In the genomic region with DNA sequence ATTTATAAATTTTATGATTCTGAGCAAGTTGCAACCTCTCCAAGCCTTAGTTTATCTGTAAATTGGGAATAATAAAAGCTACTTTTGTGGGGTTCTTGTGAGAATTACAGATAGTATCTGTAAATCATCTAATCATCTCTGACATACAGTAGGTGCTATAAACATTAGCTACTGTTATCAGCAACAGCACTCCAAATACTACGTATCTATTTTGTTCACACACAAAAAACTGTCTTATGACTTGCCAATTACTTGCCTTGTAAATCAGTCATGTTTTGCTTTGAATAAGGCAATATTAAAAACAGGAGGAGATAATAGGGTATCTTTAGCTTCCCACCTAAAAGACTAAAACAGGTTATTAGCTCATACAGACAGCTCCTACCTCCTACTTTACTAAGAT, we compare ENCODE assay signal across 36 cellular contexts.
"Had no signal": no experiment of that assay in that cellular context is flagged by ENCODE, and none has a peak within 500 bp of the region (broad histone marks: within the 10 kb centered on the region; RNA-seq: fewer than 3 reads in every experiment).

No MANE protein-coding gene starts in this region.

- H3K4me3 ChIP-seq: ascending aorta, breast epithelium, cardiac muscle cell, colonic mucosa, heart left ventricle had no signal

- H3K27me3 ChIP-seq: ascending aorta, breast epithelium, cardiac muscle cell, colonic mucosa, heart left ventricle had no signal

- DNase-seq: activated B cell treated with CpG ODN at 0.5 μM for 24 hours; activated CD4-positive, alpha-beta memory T cell treated with anti-CD3 and anti-CD28 coated beads for 36 hours; activated CD4-positive, alpha-beta T cell treated with anti-CD3 and anti-CD28 coated beads for 48 hours; activated CD8-positive, alpha-beta memory T cell treated with anti-CD3 and anti-CD28 coated beads, Interleukin-2, amount 10 ng/mL, durations not matched to agents 7 days and 5 days; activated CD8-positive, alpha-beta memory T cell treated with anti-CD3 and anti-CD28 coated beads, Interleukin-2, amount 50 U/mL, for 4 hours; activated CD8-positive, alpha-beta T cell treated with anti-CD3 and anti-CD28 coated beads, Interleukin-2, amount 10 ng/mL, durations not matched to agents 7 days and 5 days; activated effector memory CD4-positive, alpha-beta T cell treated with anti-CD3 and anti-CD28 coated beads, Interleukin-2, amount 50 U/mL, for 16 hours; activated naive CD4-positive, alpha-beta T cell treated with anti-CD3 and anti-CD28 coated beads for 36 hours; activated naive CD8-positive, alpha-beta T cell treated with anti-CD3 and anti-CD28 coated beads, Interleukin-2, amount 10 ng/mL, durations not matched to agents 7 days and 5 days; activated T-cell treated with anti-CD3 and anti-CD28 coated beads, Interleukin-2, amount 50 U/mL, for 1 hour; activated T-cell treated with anti-CD3 and anti-CD28 coated beads, Interleukin-2, amount 50 U/mL, for 48 hours; central memory CD4-positive, alpha-beta T cell; cerebellar nuclear complex; colonic mucosa; effector CD8-positive, alpha-beta T cell; foreskin fibroblast; glutamatergic neuron; heart left ventricle; T-helper 1 cell; T-helper 17 cell; T1000; WERI-Rb-1 had no signal

- H3K27ac Mint-ChIP-seq: activated CD4-positive, alpha-beta memory T cell treated with anti-CD3 and anti-CD28 coated beads for 36 hours; activated CD8-positive, alpha-beta memory T cell treated with anti-CD3 and anti-CD28 coated beads, Interleukin-2, amount 10 ng/mL, durations not matched to agents 7 days and 5 days; activated CD8-positive, alpha-beta T cell treated with anti-CD3 and anti-CD28 coated beads, Interleukin-2, amount 10 ng/mL, durations not matched to agents 7 days and 5 days; activated naive CD4-positive, alpha-beta T cell treated with anti-CD3 and anti-CD28 coated beads for 36 hours; activated naive CD4-positive, alpha-beta T cell treated with anti-CD3 and anti-CD28 coated beads, Interleukin-2, amount 50 U/mL, for 24 hours; activated naive CD8-positive, alpha-beta T cell treated with anti-CD3 and anti-CD28 coated beads, Interleukin-2, amount 10 ng/mL, durations not matched to agents 7 days and 5 days; activated T-helper 1 cell treated with anti-CD3 and anti-CD28 coated beads, Interleukin-12 subunit alpha, Interleukin-12 subunit beta, Interleukin-2, Interleukin-4 antibody, amounts not matched to agents 30 ng/mL and 10 ng/mL and 1 ng/mL, durations not matched to agents 14 hours and 24 hours and 36 hours; activated T-helper 2 cell treated with anti-CD3 and anti-CD28 coated beads, Interferon-gamma antibody, Interleukin-2, Interleukin-4, amounts not matched to agents 10 μg/mL and 5 μg/mL and 100 μg/mL, durations not matched to agents 14 hours and 24 hours and 36 hours; brain; T-helper 2 cell treated with Interferon-gamma antibody and Interleukin-4, amounts not matched to agents 5 μg/mL and 100 μg/mL, for 36 hours had no signal

- H3K9me3 Mint-ChIP-seq: activated B cell treated with CpG ODN at 0.5 μM for 24 hours; activated CD4-positive, alpha-beta memory T cell treated with anti-CD3 and anti-CD28 coated beads for 36 hours; activated naive CD4-positive, alpha-beta T cell treated with anti-CD3 and anti-CD28 coated beads for 36 hours; activated naive CD4-positive, alpha-beta T cell treated with anti-CD3 and anti-CD28 coated beads, Interleukin-2, amount 50 U/mL, for 24 hours; activated naive CD8-positive, alpha-beta T cell treated with anti-CD3 and anti-CD28 coated beads, Interleukin-2, amount 10 ng/mL, durations not matched to agents 7 days and 5 days; activated T-helper 1 cell treated with anti-CD3 and anti-CD28 coated beads, Interleukin-12 subunit alpha, Interleukin-12 subunit beta, Interleukin-2, Interleukin-4 antibody, amounts not matched to agents 30 ng/mL and 10 ng/mL and 1 ng/mL, durations not matched to agents 14 hours and 24 hours and 36 hours; activated T-helper 2 cell treated with anti-CD3 and anti-CD28 coated beads, Interferon-gamma antibody, Interleukin-2, Interleukin-4, amounts not matched to agents 10 μg/mL and 5 μg/mL and 100 μg/mL, durations not matched to agents 14 hours and 24 hours and 36 hours; brain; T-helper 2 cell treated with Interferon-gamma antibody and Interleukin-4, amounts not matched to agents 5 μg/mL and 100 μg/mL, for 36 hours had no signal

- H3K36me3 Mint-ChIP-seq: brain had no signal

- ATAC-seq: activated CD4-positive, CD25-positive, alpha-beta regulatory T cell treated with anti-CD3 and anti-CD28 coated beads, Interleukin-2, amount 50 U/mL, for 24 hours; activated CD8-positive, alpha-beta memory T cell treated with anti-CD3 and anti-CD28 coated beads, Interleukin-2, amount 10 ng/mL, durations not matched to agents 7 days and 5 days; activated CD8-positive, alpha-beta T cell treated with anti-CD3 and anti-CD28 coated beads, Interleukin-2, amount 10 ng/mL, durations not matched to agents 7 days and 5 days; esophagus mucosa; heart left ventricle; T-helper 17 cell had no signal

- H3K27ac ChIP-seq: ascending aorta, breast epithelium, cardiac muscle cell, colonic mucosa, epithelial cell of prostate, heart left ventricle, WERI-Rb-1 had no signal

- H3K36me3 ChIP-seq: ascending aorta, breast epithelium, cardiac muscle cell, colonic mucosa had no signal

- FAIRE-seq: endometrium, endothelial cell of umbilical vein, frontal cortex had no signal

- H3K27me3 Mint-ChIP-seq: activated B cell treated with CpG ODN at 0.5 μM for 24 hours; activated CD4-positive, alpha-beta memory T cell treated with anti-CD3 and anti-CD28 coated beads for 36 hours; activated naive CD4-positive, alpha-beta T cell treated with anti-CD3 and anti-CD28 coated beads, Interleukin-2, amount 50 U/mL, for 24 hours; T-helper 17 cell had no signal

- H3K9me3 ChIP-seq: ascending aorta, breast epithelium, colonic mucosa, heart left ventricle had no signal

- H3K4me3 Mint-ChIP-seq: activated B cell treated with CpG ODN at 0.5 μM for 24 hours; activated CD4-positive, alpha-beta memory T cell treated with anti-CD3 and anti-CD28 coated beads for 36 hours; activated CD8-positive, alpha-beta memory T cell treated with anti-CD3 and anti-CD28 coated beads, Interleukin-2, amount 10 ng/mL, durations not matched to agents 7 days and 5 days; activated CD8-positive, alpha-beta T cell treated with anti-CD3 and anti-CD28 coated beads, Interleukin-2, amount 10 ng/mL, durations not matched to agents 7 days and 5 days; activated naive CD4-positive, alpha-beta T cell treated with anti-CD3 and anti-CD28 coated beads for 36 hours; activated naive CD4-positive, alpha-beta T cell treated with anti-CD3 and anti-CD28 coated beads, Interleukin-2, amount 50 U/mL, for 24 hours; activated naive CD8-positive, alpha-beta T cell treated with anti-CD3 and anti-CD28 coated beads, Interleukin-2, amount 10 ng/mL, durations not matched to agents 7 days and 5 days; activated T-helper 1 cell treated with anti-CD3 and anti-CD28 coated beads, Interleukin-12 subunit alpha, Interleukin-12 subunit beta, Interleukin-2, Interleukin-4 antibody, amounts not matched to agents 30 ng/mL and 10 ng/mL and 1 ng/mL, durations not matched to agents 14 hours and 24 hours and 36 hours; brain; T-helper 2 cell treated with Interferon-gamma antibody and Interleukin-4, amounts not matched to agents 5 μg/mL and 100 μg/mL, for 36 hours had no signal

- H3K4me1 ChIP-seq: colonic mucosa had no signal
